11 cellular contexts compared by ENCODE assay signal in the genomic region with DNA sequence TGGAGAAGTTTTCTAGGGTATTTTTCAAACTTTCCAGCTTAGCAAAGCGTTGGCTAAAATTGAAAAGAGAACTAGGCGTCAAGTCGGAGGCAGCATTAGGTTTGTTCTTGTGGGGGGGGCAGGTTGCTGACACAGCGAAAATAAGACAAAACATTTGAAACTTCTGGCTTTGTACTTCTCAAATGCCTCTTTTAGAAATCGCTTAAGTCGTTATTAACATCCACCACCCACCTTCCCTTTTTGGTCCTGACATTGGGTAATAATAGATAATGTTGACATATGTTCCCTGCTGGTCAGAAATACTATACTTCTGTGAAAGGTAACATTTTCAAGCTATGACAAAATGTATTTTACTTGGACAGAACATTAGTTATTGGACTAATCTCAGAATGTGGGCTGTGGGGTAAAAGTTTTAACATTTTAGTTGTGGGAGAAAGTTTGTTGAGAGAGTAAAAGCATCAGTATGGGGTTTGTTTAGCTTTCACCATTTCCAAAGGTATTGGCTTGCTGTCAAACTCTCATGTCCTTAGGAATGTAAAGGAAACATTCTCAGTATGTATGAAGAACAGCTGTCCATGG.
DNase-seq lines count a peak whose midpoint lies in the region; ATAC-seq, FAIRE-seq and TF ChIP-seq lines count a peak whose summit lies in the region.
"Had no signal": no experiment of that assay in that cellular context is flagged by ENCODE, and none has a peak within 500 bp of the region (broad histone marks: within the 10 kb centered on the region; RNA-seq: fewer than 3 reads in every experiment).

No MANE protein-coding gene starts in this region.

- H4K20me1 ChIP-seq in Karpas-422 (ENCODE audit: insufficient read depth, low read depth, low read length): no peaks in the 10 kb centered on the region

- no peaks in the 10 kb centered on the region for H3K36me3 Mint-ChIP-seq in activated CD4-positive, alpha-beta memory T cell treated with anti-CD3 and anti-CD28 coated beads, Interleukin-2, amount 10 ng/mL, durations not matched to agents 7 days and 5 days (ENCODE audit: low read depth)
- H3K36me3 Mint-ChIP-seq: naive thymus-derived CD8-positive, alpha-beta T cell had no signal

- 78% methylated on average over 6 of the region's 6 CpGs for WGBS in A549 (ENCODE audit: missing lambda C conversion rate)

- H3K4me2 ChIP-seq in A549: no peak overlapping the region
- H3K4me2 ChIP-seq in Karpas-422 (ENCODE audit: low read depth, low read length, poor library complexity, severe bottlenecking): no peak overlapping the region

- H3K9me3 ChIP-seq in A549: no peaks in the 10 kb centered on the region
- no peaks in the 10 kb centered on the region for H3K9me3 ChIP-seq in Karpas-422 (ENCODE audit: low read length)
- H3K9me3 ChIP-seq in mucosa of descending colon: no peaks in the 10 kb centered on the region

- DNase-seq in A549 (ENCODE audit: low read depth in 1 of 2, low spot score in 1 of 2): no peak
- DNase-seq in Karpas-422: no peak
- no peak for DNase-seq in coronary artery (ENCODE audit: low spot score)
- DNase-seq in mucosa of descending colon: peak in 1 of 3 donors; percentile 17
- no peak for DNase-seq in activated CD4-positive, alpha-beta memory T cell treated with anti-CD3 and anti-CD28 coated beads, Interleukin-2, amount 10 ng/mL, durations not matched to agents 7 days and 5 days
- no peak for DNase-seq in SK-N-DZ (ENCODE audit: low spot score)
- DNase-seq: naive thymus-derived CD8-positive, alpha-beta T cell; T-helper 1 cell had no signal

- H3K4me1 ChIP-seq in A549 (no peaks in the 10 kb centered on the region), Karpas-422 (ENCODE audit: low read length) (peaks cover 49% of the 10 kb centered on the region), mucosa of descending colon (ENCODE audit: low read depth) (no peaks in the 10 kb centered on the region)

- no peak for TF ChIP-seq POLR2A in A549 (IDR thresholded peaks at IDR 0.05; ENCODE audit: low read length)

- no peaks in the 10 kb centered on the region for H3K9me2 ChIP-seq in Karpas-422 (replicated peaks; ENCODE audit: insufficient read depth, low read length)

- no peaks in the 10 kb centered on the region for H3K79me2 ChIP-seq in Karpas-422 (ENCODE audit: low read length)

- no peak for TF ChIP-seq RAD21 in A549 (conservative IDR thresholded peaks at IDR 0.05 in 1 of 2, IDR thresholded peaks at IDR 0.05 in 1 of 2)

- H3K36me3 ChIP-seq in Karpas-422 (ENCODE audit: insufficient read depth, low read length) (no peaks in the 10 kb centered on the region), mucosa of descending colon (ENCODE audit: low read depth) (no peaks in the 10 kb centered on the region)
- H3K36me3 ChIP-seq: cardiac muscle cell had no signal

- no peak for TF ChIP-seq CTCF in A549 (IDR thresholded peaks at IDR 0.05)
- no peak for TF ChIP-seq CTCF in coronary artery (IDR thresholded peaks at IDR 0.05)
- no peak for TF ChIP-seq CTCF in mucosa of descending colon (IDR thresholded peaks at IDR 0.05)

- no peaks in the 10 kb centered on the region for H3K9me3 Mint-ChIP-seq in activated CD4-positive, alpha-beta memory T cell treated with anti-CD3 and anti-CD28 coated beads, Interleukin-2, amount 10 ng/mL, durations not matched to agents 7 days and 5 days
- H3K9me3 Mint-ChIP-seq: naive thymus-derived CD8-positive, alpha-beta T cell had no signal

- no peak overlapping the region for H3K27ac Mint-ChIP-seq in activated CD4-positive, alpha-beta memory T cell treated with anti-CD3 and anti-CD28 coated beads, Interleukin-2, amount 10 ng/mL, durations not matched to agents 7 days and 5 days

- no peak overlapping the region for H3K27ac ChIP-seq in A549
- no peak overlapping the region for H3K27ac ChIP-seq in Karpas-422 (ENCODE audit: low read length)
- H3K27ac ChIP-seq in coronary artery: peak overlapping the region in 1 of 2 donors; percentile 58
- H3K27ac ChIP-seq: cardiac muscle cell had no signal

- no peak overlapping the region for H3K4me3 Mint-ChIP-seq in activated CD4-positive, alpha-beta memory T cell treated with anti-CD3 and anti-CD28 coated beads, Interleukin-2, amount 10 ng/mL, durations not matched to agents 7 days and 5 days
- H3K4me3 Mint-ChIP-seq: naive thymus-derived CD8-positive, alpha-beta T cell had no signal

- no peaks in the 10 kb centered on the region for H3K4me1 Mint-ChIP-seq in activated CD4-positive, alpha-beta memory T cell treated with anti-CD3 and anti-CD28 coated beads, Interleukin-2, amount 10 ng/mL, durations not matched to agents 7 days and 5 days

- no peaks in the 10 kb centered on the region for H3K27me3 ChIP-seq in Karpas-422 (ENCODE audit: low read length)
- H3K27me3 ChIP-seq: cardiac muscle cell had no signal

- peak overlapping the region; percentile 57; the same call in 1 of the 2 replicates for H2AFZ ChIP-seq in Karpas-422 (ENCODE audit: low read length)

- ATAC-seq in A549 (no peak), mucosa of descending colon (peak; percentile 20), GM19023 (IDR thresholded peaks at IDR 0.05; ENCODE audit: unreplicated experiment) (no peak), HG02973 (IDR thresholded peaks at IDR 0.05; ENCODE audit: unreplicated experiment) (no peak)
- ATAC-seq: naive thymus-derived CD8-positive, alpha-beta T cell had no signal

- CTCF ChIA-PET in A549 (lab: Yijun Ruan, JAX): no interaction called here
- CTCF ChIA-PET in activated CD4-positive, alpha-beta memory T cell treated with anti-CD3 and anti-CD28 coated beads, Interleukin-2, amount 10 ng/mL, durations not matched to agents 7 days and 5 days (lab: Charles Lee): no interaction called here

- H3K27me3 Mint-ChIP-seq in activated CD4-positive, alpha-beta memory T cell treated with anti-CD3 and anti-CD28 coated beads, Interleukin-2, amount 10 ng/mL, durations not matched to agents 7 days and 5 days: peaks cover 32% of the 10 kb centered on the region

- H3K9ac ChIP-seq in Karpas-422 (ENCODE audit: low read length): no peak overlapping the region

- intact Hi-C loops in mucosa of descending colon (cut with DNase I, micrococcal nuclease): no loop called here

- no peak for FAIRE-seq in A549 (lab: Jason Lieb, UNC)

- POLR2A ChIA-PET in A549 (lab: Yijun Ruan, JAX): no interaction called here
- POLR2A ChIA-PET in activated CD4-positive, alpha-beta memory T cell treated with anti-CD3 and anti-CD28 coated beads, Interleukin-2, amount 10 ng/mL, durations not matched to agents 7 days and 5 days (lab: Charles Lee): no interaction called here

- H3K4me3 ChIP-seq in A549 (no peak overlapping the region), Karpas-422 (ENCODE audit: low read length) (no peak overlapping the region), coronary artery (peak overlapping the region; percentile 16), mucosa of descending colon (no peak overlapping the region)
- H3K4me3 ChIP-seq: cardiac muscle cell had no signal

- TF ChIP-seq EP300 in A549 (IDR thresholded peaks at IDR 0.05): no peak; a peak in 1 of 5 replicates

TF ChIP-seq in A549, 52 proteins besides CTCF, POLR2A, EP300 and RAD21:
- peak; percentile 90 for TF ChIP-seq MAFK (IDR thresholded peaks at IDR 0.05; ENCODE audit: partially characterized antibody)
- no peak for TF ChIP-seq FOXS1 (CRISPR knock-in tag; IDR thresholded peaks at IDR 0.05)
- TF ChIP-seq HDAC2 (IDR thresholded peaks at IDR 0.05): no peak
- no peak for TF ChIP-seq KDM5A (IDR thresholded peaks at IDR 0.05)
TF ChIP-seq in A549: peak in this region for 1.
